8 cellular contexts compared by ENCODE assay signal in the genomic region with DNA sequence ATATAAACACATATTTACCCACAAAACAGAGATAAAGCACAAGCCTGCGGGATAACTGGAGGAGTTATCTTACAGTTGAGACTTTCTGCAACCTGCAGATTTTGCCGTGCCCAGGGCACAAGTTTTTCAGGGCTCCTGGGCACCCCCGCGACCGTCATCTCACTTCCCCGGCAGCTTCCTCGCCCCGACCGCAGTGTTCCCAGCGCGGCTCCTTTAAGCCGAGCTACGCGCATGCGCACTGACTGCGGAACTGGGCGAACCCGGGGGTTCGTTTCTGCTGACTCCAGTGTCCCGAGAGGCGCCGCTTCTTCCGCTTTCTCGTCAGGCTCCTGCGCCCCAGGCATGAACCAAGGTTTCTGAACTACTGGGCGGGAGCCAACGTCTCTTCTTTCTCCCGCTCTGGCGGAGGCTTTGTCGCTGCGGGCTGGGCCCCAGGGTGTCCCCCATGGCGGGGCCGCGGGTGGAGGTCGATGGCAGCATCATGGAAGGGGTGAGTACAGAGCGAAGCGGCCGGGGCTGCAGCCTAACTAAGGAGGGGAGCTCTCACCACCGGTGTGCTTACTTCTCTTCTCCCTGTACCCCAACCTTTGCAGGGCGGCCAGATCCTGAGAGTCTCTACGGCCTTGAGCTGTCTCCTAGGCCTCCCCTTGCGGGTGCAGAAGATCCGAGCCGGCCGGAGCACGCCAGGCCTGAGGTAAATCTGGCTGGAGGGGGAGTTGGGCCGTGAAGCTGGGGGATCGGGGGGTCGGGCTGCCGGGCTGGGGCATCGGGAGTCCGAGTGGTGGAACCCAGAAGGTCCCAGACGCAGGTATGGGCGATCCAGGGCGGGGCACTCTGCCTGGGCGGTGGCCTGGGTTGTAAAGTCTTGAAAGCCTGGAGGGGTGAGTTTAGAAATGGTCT. TPM values are rescaled to one million over a fixed set of nuclear protein-coding genes. Genes with fewer than 3 reads are reported as not detected.
A peak's percentile ranks its signal among the peaks of the same experiment; 100 is the strongest.
DNase-seq lines count a peak whose midpoint lies in the region; ATAC-seq, FAIRE-seq and TF ChIP-seq lines count a peak whose summit lies in the region.

TSS of gene RTCA (plus strand) at position 286 of the 900 bp plus-strand sequence. CDS start at position 446, 160 bp downstream.

- no peaks in the 10 kb centered on the region for H4K20me1 ChIP-seq in SU-DHL-6 (ENCODE audit: low read depth, low read length)

- no peaks in the 10 kb centered on the region for H3K9me3 ChIP-seq in SU-DHL-6 (ENCODE audit: insufficient read depth, low read length)
- no peaks in the 10 kb centered on the region for H3K9me3 ChIP-seq in pancreas
- H3K9me3 ChIP-seq in tibial artery: no peaks in the 10 kb centered on the region

- H3K27ac ChIP-seq in SU-DHL-6 (ENCODE audit: low read depth, low read length) (peak within 1 kb of the TSS; percentile 66), pancreas (peak within 1 kb of the TSS; percentile 56 to 83 (median 63)), tibial artery (peak within 1 kb of the TSS; percentile 72 to 90)

- H3K36me3 ChIP-seq in SU-DHL-6 (ENCODE audit: low read length) (peaks cover 17% of the 10 kb centered on the region), pancreas (peaks cover 0 to 12% (median 3%) of the 10 kb centered on the region in 3 donors), tibial artery (peaks cover 19 to 30% (median 23%) of the 10 kb centered on the region in 3 donors)

- no peaks in the 10 kb centered on the region; the same call in 1 of the 2 replicates for H3F3A ChIP-seq in SU-DHL-6 (ENCODE audit: insufficient read depth)

- H3K9ac ChIP-seq in SU-DHL-6 (ENCODE audit: low read length): peak within 1 kb of the TSS; percentile 95

- H3K4me3 ChIP-seq in SU-DHL-6 (ENCODE audit: insufficient read depth, low read length, poor library complexity, severe bottlenecking): peak within 1 kb of the TSS; percentile 98
- H3K4me3 ChIP-seq in pancreas: peak within 1 kb of the TSS; percentile 59 to 100 (median 86)
- peak within 1 kb of the TSS; percentile 74 to 99 for H3K4me3 ChIP-seq in tibial artery

- WGBS in pancreas, 2 donors: 0 to 1% methylated on average over 56 of the region's 56 CpGs

- intact Hi-C loops in Right ventricle myocardium inferior (cut with DNase I) (loop anchor here (5.0 kb wide), 3 partner anchors 86 to 134 kb away; partner anchors contain the start of genes CDC14A, LRRC39, SASS6 and TRMT13), pancreas (cut with DNase I) (no loop called here), tibial artery (cut with DNase I; ENCODE audit: low total_unique reads) (loop anchor here (5.0 kb wide), 1 partner anchor 86 kb away; the partner anchor contains the start of gene CDC14A)

- peaks cover 31% of the 10 kb centered on the region for H3K79me2 ChIP-seq in SU-DHL-6 (ENCODE audit: insufficient read depth, low read length)

- peak within 1 kb of the TSS; percentile 98 for H3K4me2 ChIP-seq in SU-DHL-6 (ENCODE audit: low read depth, low read length, poor library complexity, severe bottlenecking)

- no peaks in the 10 kb centered on the region for H3K9me2 ChIP-seq in SU-DHL-6 (replicated peaks; ENCODE audit: insufficient read depth, low read length)

- TF ChIP-seq POLR2A in GM10847 (IDR thresholded peaks at IDR 0.05; ENCODE audit: extremely low read depth, insufficient read length): peak; percentile 68

- peak within 1 kb of the TSS; percentile 89 for H2AFZ ChIP-seq in SU-DHL-6 (ENCODE audit: low read depth, low read length, severe bottlenecking)

- H3K27me3 ChIP-seq in SU-DHL-6 (ENCODE audit: low read length): no peaks in the 10 kb centered on the region
- no peaks in the 10 kb centered on the region for H3K27me3 ChIP-seq in pancreas
- H3K27me3 ChIP-seq in tibial artery: no peaks in the 10 kb centered on the region

- H3K4me1 ChIP-seq in pancreas (peaks cover 4 to 16% (median 7%) of the 10 kb centered on the region in 3 donors), tibial artery (peaks cover 0 to 37% (median 19%) of the 10 kb centered on the region in 4 donors)

- DNase-seq in NCI-H128 (lab: John Stamatoyannopoulos, UW; ENCODE audit: unreplicated experiment): peak; percentile 95
- DNase-seq in activated naive CD8-positive, alpha-beta T cell treated with anti-CD3 and anti-CD28 coated beads, Interleukin-2, amount 50 U/mL, for 16 hours (ENCODE audit: low read depth, low spot score): peak; percentile 86
- DNase-seq in Right ventricle myocardium inferior (ENCODE audit: missing footprints): peak; percentile 100
- peak; percentile 92 to 100 (median 94) for DNase-seq in pancreas
- DNase-seq in tibial artery: peak; percentile 97

- peak; percentile 98 for ATAC-seq in HG02678 (IDR thresholded peaks at IDR 0.05; ENCODE audit: unreplicated experiment)
- peak; percentile 99 for ATAC-seq in Right ventricle myocardium inferior
- ATAC-seq in pancreas: peak; percentile 98 to 100 (median 100)

- TF ChIP-seq CTCF in SU-DHL-6 (IDR thresholded peaks at IDR 0.05; ENCODE audit: insufficient read depth, low read length, poor library complexity, severe bottlenecking) (no peak), pancreas (IDR thresholded peaks at IDR 0.05) (no peak), tibial artery (IDR thresholded peaks at IDR 0.05) (no peak)

- FAIRE-seq in pancreas (lab: Jason Lieb, UNC): no peak

RNA-seq across cellular contexts. Expression of gene RTCA, which starts in this region (rescaled TPM):
- total RNA-seq in Right ventricle myocardium inferior (46.2 TPM), pancreas (10 to 100 TPM; 14.7 to 21.9 (median 19.5) TPM)
- polyA plus RNA-seq in pancreas: 10 to 100 TPM; 15.9 to 19.3 TPM

Comparison
In these comparisons a context has a peak if more than half of its experiments do, and no peak if none do; other contexts are left out.
1. Peak in every context shown above with its lines: DNase-seq, ATAC-seq, H3K4me3 ChIP-seq and H3K27ac ChIP-seq.
2. intact Hi-C loops: an anchor here in Right ventricle myocardium inferior (5.0 kb wide) and tibial artery (5.0 kb wide); none called in pancreas.